1 cellular context compared by ENCODE assay signal in the genomic region with DNA sequence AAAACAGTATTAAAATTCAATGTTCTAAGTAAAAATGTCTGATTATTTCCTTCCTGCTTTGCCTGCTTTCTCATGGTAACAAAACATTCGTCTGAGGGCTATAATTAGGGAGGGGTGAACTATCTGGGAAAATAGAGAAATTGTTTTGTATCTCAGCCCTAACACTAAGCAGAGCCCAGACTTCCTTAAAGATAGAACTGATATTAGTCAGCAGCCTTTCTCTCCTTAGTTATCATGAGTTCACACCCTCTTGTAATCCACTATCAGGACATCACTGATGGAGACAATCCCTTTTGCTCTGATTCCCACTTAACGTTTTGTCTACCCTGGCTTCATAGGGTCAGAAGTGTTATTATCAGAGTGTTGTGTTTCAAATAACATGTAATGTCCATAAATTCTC.
TF ChIP-seq lines count a peak whose summit lies in the region.

No MANE protein-coding gene starts in this region.

TF ChIP-seq in K562, 482 proteins besides CTCF, POLR2A, EP300 and RAD21 (continued from another document and continues in another):
- TF ChIP-seq, protein P1, sequence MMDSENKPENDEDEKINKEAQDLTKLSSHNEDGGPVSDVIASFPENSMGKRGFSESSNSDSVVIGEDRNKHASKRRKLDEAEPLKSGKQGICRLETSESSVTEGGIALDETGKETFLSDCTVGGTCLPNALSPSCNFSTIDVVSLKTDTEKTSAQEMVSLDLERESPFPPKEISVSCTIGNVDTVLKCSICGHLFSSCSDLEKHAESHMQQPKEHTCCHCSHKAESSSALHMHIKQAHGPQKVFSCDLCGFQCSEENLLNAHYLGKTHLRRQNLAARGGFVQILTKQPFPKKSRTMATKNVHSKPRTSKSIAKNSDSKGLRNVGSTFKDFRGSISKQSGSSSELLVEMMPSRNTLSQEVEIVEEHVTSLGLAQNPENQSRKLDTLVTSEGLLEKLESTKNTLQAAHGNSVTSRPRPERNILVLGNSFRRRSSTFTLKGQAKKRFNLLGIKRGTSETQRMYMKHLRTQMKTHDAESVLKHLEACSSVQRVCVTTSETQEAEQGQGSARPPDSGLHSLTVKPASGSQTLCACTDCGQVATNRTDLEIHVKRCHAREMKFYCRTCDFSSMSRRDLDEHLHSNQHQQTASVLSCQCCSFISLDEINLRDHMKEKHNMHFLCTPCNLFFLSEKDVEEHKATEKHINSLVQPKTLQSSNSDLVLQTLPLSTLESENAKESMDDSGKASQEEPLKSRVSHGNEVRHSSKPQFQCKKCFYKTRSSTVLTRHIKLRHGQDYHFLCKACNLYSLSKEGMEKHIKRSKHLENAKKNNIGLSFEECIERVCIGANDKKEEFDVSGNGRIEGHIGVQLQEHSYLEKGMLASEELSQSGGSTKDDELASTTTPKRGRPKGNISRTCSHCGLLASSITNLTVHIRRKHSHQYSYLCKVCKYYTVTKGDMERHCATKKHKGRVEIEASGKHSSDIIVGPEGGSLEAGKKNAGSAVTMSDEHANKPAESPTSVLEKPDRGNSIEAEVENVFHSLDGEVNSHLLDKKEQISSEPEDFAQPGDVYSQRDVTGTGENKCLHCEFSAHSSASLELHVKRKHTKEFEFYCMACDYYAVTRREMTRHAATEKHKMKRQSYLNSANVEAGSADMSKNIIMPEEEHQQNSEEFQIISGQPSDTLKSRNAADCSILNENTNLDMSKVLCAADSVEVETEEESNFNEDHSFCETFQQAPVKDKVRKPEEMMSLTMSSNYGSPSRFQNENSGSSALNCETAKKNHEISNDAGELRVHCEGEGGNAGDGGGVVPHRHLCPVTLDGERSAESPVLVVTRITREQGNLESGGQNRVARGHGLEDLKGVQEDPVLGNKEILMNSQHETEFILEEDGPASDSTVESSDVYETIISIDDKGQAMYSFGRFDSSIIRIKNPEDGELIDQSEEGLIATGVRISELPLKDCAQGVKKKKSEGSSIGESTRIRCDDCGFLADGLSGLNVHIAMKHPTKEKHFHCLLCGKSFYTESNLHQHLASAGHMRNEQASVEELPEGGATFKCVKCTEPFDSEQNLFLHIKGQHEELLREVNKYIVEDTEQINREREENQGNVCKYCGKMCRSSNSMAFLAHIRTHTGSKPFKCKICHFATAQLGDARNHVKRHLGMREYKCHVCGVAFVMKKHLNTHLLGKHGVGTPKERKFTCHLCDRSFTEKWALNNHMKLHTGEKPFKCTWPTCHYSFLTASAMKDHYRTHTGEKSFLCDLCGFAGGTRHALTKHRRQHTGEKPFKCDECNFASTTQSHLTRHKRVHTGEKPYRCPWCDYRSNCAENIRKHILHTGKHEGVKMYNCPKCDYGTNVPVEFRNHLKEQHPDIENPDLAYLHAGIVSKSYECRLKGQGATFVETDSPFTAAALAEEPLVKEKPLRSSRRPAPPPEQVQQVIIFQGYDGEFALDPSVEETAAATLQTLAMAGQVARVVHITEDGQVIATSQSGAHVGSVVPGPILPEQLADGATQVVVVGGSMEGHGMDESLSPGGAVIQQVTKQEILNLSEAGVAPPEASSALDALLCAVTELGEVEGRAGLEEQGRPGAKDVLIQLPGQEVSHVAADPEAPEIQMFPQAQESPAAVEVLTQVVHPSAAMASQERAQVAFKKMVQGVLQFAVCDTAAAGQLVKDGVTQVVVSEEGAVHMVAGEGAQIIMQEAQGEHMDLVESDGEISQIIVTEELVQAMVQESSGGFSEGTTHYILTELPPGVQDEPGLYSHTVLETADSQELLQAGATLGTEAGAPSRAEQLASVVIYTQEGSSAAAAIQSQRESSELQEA (IDR thresholded peaks at IDR 0.05; ENCODE audit: low read depth), result no peak
- TF ChIP-seq, protein P2, sequence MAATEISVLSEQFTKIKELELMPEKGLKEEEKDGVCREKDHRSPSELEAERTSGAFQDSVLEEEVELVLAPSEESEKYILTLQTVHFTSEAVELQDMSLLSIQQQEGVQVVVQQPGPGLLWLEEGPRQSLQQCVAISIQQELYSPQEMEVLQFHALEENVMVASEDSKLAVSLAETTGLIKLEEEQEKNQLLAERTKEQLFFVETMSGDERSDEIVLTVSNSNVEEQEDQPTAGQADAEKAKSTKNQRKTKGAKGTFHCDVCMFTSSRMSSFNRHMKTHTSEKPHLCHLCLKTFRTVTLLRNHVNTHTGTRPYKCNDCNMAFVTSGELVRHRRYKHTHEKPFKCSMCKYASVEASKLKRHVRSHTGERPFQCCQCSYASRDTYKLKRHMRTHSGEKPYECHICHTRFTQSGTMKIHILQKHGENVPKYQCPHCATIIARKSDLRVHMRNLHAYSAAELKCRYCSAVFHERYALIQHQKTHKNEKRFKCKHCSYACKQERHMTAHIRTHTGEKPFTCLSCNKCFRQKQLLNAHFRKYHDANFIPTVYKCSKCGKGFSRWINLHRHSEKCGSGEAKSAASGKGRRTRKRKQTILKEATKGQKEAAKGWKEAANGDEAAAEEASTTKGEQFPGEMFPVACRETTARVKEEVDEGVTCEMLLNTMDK (IDR thresholded peaks at IDR 0.05; ENCODE audit: borderline replicate concordance, insufficient read depth, low read depth, low read length, poor library complexity, severe bottlenecking), result no peak
- TF ChIP-seq, protein P3, sequence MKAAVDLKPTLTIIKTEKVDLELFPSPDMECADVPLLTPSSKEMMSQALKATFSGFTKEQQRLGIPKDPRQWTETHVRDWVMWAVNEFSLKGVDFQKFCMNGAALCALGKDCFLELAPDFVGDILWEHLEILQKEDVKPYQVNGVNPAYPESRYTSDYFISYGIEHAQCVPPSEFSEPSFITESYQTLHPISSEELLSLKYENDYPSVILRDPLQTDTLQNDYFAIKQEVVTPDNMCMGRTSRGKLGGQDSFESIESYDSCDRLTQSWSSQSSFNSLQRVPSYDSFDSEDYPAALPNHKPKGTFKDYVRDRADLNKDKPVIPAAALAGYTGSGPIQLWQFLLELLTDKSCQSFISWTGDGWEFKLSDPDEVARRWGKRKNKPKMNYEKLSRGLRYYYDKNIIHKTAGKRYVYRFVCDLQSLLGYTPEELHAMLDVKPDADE (conservative IDR thresholded peaks at IDR 0.05; ENCODE audit: control insufficient read depth, low read depth, low read length), result no peak
- TF ChIP-seq TRIM24 (IDR thresholded peaks at IDR 0.05) (peak; percentile 49 to 80; a peak in 3 of 4 replicates), TAF9B (IDR thresholded peaks at IDR 0.05; ENCODE audit: partially characterized antibody) (no peak), ZNF75A (CRISPR knock-in tag; IDR thresholded peaks at IDR 0.05) (no peak), BRF1 (IDR thresholded peaks at IDR 0.05; ENCODE audit: borderline replicate concordance, extremely low read depth, insufficient read length) (no peak), POLR3G (IDR thresholded peaks at IDR 0.05; ENCODE audit: extremely low read depth, insufficient read length, insufficient replicate concordance) (no peak), SIRT6 (IDR thresholded peaks at IDR 0.05; ENCODE audit: low read depth, low read length) (no peak), SMAD4 (CRISPR knock-in tag; conservative IDR thresholded peaks at IDR 0.05) (peak; percentile 81), NR1H2 (CRISPR knock-in tag; IDR thresholded peaks at IDR 0.05) (no peak), NUFIP1 (IDR thresholded peaks at IDR 0.05; ENCODE audit: partially characterized antibody) (no peak), HNRNPL (IDR thresholded peaks at IDR 0.05; ENCODE audit: low read depth, low read length) (no peak), TBL1XR1 (IDR thresholded peaks at IDR 0.05; ENCODE audit: low read length in 2 of 2) (peak in 1 of 2 experiments; percentile 18; a peak in 1 of 4 replicates), ETV6 (IDR thresholded peaks at IDR 0.05; ENCODE audit: borderline replicate concordance in 1 of 2, low read depth in 2 of 2, low read length in 1 of 2) (0 out of 4 replicates have a peak, but pooled peaks of 1 of the 2 experiments have one; percentile 24), ETV6 (CRISPR knock-in tag; IDR thresholded peaks at IDR 0.05; ENCODE audit: borderline replicate concordance) (no peak), ARHGAP35 (IDR thresholded peaks at IDR 0.05; ENCODE audit: partially characterized antibody) (no peak), MCM2 (IDR thresholded peaks at IDR 0.05; ENCODE audit: low read depth) (no peak), CAMTA2 (CRISPR knock-in tag; conservative IDR thresholded peaks at IDR 0.05) (no peak), SOX6 (IDR thresholded peaks at IDR 0.05) (peak; percentile 79), GATAD2B (IDR thresholded peaks at IDR 0.05; ENCODE audit: borderline replicate concordance) (no peak), CSDE1 (IDR thresholded peaks at IDR 0.05) (no peak)
- TF ChIP-seq, protein P4, sequence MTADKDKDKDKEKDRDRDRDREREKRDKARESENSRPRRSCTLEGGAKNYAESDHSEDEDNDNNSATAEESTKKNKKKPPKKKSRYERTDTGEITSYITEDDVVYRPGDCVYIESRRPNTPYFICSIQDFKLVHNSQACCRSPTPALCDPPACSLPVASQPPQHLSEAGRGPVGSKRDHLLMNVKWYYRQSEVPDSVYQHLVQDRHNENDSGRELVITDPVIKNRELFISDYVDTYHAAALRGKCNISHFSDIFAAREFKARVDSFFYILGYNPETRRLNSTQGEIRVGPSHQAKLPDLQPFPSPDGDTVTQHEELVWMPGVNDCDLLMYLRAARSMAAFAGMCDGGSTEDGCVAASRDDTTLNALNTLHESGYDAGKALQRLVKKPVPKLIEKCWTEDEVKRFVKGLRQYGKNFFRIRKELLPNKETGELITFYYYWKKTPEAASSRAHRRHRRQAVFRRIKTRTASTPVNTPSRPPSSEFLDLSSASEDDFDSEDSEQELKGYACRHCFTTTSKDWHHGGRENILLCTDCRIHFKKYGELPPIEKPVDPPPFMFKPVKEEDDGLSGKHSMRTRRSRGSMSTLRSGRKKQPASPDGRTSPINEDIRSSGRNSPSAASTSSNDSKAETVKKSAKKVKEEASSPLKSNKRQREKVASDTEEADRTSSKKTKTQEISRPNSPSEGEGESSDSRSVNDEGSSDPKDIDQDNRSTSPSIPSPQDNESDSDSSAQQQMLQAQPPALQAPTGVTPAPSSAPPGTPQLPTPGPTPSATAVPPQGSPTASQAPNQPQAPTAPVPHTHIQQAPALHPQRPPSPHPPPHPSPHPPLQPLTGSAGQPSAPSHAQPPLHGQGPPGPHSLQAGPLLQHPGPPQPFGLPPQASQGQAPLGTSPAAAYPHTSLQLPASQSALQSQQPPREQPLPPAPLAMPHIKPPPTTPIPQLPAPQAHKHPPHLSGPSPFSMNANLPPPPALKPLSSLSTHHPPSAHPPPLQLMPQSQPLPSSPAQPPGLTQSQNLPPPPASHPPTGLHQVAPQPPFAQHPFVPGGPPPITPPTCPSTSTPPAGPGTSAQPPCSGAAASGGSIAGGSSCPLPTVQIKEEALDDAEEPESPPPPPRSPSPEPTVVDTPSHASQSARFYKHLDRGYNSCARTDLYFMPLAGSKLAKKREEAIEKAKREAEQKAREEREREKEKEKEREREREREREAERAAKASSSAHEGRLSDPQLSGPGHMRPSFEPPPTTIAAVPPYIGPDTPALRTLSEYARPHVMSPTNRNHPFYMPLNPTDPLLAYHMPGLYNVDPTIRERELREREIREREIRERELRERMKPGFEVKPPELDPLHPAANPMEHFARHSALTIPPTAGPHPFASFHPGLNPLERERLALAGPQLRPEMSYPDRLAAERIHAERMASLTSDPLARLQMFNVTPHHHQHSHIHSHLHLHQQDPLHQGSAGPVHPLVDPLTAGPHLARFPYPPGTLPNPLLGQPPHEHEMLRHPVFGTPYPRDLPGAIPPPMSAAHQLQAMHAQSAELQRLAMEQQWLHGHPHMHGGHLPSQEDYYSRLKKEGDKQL (CRISPR knock-in tag; IDR thresholded peaks at IDR 0.05; ENCODE audit: borderline replicate concordance), result no peak
- TF ChIP-seq, protein P5, sequence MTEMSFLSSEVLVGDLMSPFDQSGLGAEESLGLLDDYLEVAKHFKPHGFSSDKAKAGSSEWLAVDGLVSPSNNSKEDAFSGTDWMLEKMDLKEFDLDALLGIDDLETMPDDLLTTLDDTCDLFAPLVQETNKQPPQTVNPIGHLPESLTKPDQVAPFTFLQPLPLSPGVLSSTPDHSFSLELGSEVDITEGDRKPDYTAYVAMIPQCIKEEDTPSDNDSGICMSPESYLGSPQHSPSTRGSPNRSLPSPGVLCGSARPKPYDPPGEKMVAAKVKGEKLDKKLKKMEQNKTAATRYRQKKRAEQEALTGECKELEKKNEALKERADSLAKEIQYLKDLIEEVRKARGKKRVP (CRISPR knock-in tag; IDR thresholded peaks at IDR 0.05), result no peak
- TF ChIP-seq, protein P6, sequence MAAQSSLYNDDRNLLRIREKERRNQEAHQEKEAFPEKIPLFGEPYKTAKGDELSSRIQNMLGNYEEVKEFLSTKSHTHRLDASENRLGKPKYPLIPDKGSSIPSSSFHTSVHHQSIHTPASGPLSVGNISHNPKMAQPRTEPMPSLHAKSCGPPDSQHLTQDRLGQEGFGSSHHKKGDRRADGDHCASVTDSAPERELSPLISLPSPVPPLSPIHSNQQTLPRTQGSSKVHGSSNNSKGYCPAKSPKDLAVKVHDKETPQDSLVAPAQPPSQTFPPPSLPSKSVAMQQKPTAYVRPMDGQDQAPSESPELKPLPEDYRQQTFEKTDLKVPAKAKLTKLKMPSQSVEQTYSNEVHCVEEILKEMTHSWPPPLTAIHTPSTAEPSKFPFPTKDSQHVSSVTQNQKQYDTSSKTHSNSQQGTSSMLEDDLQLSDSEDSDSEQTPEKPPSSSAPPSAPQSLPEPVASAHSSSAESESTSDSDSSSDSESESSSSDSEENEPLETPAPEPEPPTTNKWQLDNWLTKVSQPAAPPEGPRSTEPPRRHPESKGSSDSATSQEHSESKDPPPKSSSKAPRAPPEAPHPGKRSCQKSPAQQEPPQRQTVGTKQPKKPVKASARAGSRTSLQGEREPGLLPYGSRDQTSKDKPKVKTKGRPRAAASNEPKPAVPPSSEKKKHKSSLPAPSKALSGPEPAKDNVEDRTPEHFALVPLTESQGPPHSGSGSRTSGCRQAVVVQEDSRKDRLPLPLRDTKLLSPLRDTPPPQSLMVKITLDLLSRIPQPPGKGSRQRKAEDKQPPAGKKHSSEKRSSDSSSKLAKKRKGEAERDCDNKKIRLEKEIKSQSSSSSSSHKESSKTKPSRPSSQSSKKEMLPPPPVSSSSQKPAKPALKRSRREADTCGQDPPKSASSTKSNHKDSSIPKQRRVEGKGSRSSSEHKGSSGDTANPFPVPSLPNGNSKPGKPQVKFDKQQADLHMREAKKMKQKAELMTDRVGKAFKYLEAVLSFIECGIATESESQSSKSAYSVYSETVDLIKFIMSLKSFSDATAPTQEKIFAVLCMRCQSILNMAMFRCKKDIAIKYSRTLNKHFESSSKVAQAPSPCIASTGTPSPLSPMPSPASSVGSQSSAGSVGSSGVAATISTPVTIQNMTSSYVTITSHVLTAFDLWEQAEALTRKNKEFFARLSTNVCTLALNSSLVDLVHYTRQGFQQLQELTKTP (IDR thresholded peaks at IDR 0.05; ENCODE audit: low read depth in 1 of 2, partially characterized antibody in 2 of 2), result no peak
- TF ChIP-seq, protein P7, sequence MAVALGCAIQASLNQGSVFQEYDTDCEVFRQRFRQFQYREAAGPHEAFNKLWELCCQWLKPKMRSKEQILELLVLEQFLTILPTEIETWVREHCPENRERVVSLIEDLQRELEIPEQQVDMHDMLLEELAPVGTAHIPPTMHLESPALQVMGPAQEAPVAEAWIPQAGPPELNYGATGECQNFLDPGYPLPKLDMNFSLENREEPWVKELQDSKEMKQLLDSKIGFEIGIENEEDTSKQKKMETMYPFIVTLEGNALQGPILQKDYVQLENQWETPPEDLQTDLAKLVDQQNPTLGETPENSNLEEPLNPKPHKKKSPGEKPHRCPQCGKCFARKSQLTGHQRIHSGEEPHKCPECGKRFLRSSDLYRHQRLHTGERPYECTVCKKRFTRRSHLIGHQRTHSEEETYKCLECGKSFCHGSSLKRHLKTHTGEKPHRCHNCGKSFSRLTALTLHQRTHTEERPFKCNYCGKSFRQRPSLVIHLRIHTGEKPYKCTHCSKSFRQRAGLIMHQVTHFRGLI (CRISPR knock-in tag; IDR thresholded peaks at IDR 0.05), result no peak
